In the genomic region with DNA sequence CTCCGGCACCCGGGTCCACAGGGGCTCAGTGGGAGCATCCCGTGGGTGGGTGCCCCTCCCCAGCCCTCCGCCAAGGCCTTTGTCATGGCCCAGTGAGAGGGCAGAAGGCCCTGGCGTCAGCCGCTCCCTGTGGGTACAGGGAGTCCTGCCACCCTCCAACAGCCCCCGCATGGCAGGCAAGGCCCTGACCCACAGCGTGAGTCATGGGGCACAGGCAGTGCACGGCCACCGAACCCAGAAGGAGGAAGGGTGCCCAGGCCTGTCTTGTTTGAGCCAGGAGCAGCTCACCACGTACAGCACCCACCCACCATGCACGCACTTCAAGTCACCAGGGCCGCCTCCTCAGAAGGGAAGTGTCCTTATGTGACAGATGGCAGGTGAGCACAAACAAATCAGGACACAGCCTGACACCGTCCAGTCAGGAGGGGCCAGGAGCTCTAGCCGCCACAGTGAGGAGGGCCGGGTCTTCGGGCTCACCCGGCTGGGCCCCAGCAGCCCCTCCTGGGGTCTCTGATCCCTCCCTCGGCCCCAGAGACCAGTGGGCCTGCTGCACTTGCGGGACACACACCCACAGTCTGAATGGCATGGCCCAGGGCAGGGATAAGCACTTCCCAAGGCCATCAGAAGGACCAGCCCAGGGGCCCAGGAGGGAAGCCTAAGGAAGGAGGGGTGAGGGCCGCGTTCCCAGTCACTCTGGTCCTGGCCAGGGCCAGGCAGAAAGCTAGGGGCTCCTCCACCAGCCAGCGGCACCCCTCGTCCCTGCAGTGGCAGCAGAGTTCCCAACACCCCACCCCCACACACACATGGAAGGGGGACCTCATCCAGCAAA, we compare ENCODE assay signal across 8 cellular contexts. TPM values are rescaled to one million over a fixed set of nuclear protein-coding genes. Genes with fewer than 3 reads are reported as not detected.
A peak's percentile ranks its signal among the peaks of the same experiment; 100 is the strongest.
DNase-seq lines count a peak whose midpoint lies in the region; ATAC-seq and TF ChIP-seq lines count a peak whose summit lies in the region.

No MANE protein-coding gene starts in this region.

- DNase-seq in T-helper 22 cell (ENCODE audit: low read depth) (peak; percentile 39), gastrocnemius medialis (peak; percentile 98 to 100), lower leg skin (ENCODE audit: low spot score in 2 of 2) (no peak), GM03348 (ENCODE audit: low spot score) (no peak)
- DNase-seq in central memory CD4-positive, alpha-beta T cell = peak; percentile 52

- in situ Hi-C loops in gastrocnemius medialis (cut with MboI; ENCODE audit: low sequenced_read_pairs in 4 of 4) = loop anchor here in 2 of 4 donors (25.0 kb wide), 2 partner anchors 306 to 331 kb away; partner anchors contain the start of genes MAP3K2 (in 1 of the 2) and PROC (in 1 of the 2)

- peak overlapping the region; percentile 97 to 100 (median 100) for H3K27ac ChIP-seq in gastrocnemius medialis

- intact Hi-C loops in gastrocnemius medialis (cut with DNase I; ENCODE audit: low total_unique reads) (loop anchor here (1.0 kb wide), 1 partner anchor 14 kb away; no protein-coding TSS in a partner anchor), lower leg skin (cut with DNase I; ENCODE audit: low total_unique reads) (no loop called here)

- H3K36me3 ChIP-seq in gastrocnemius medialis = no peaks in the 10 kb centered on the region

- ATAC-seq in GM18517 (IDR thresholded peaks at IDR 0.05; ENCODE audit: unreplicated experiment) (peak; percentile 35), HG02870 (IDR thresholded peaks at IDR 0.05; ENCODE audit: unreplicated experiment) (peak; percentile 32), gastrocnemius medialis (peak; percentile 20 to 46), GM18858 (IDR thresholded peaks at IDR 0.05; ENCODE audit: unreplicated experiment) (no peak)

- H3K4me3 ChIP-seq in gastrocnemius medialis (peak overlapping the region; percentile 38 to 47 (median 45)), lower leg skin (ENCODE audit: low read depth, poor library complexity, severe bottlenecking) (no peak overlapping the region)

- H3K4me1 ChIP-seq in gastrocnemius medialis = peaks cover 88 to 95% of the 10 kb centered on the region in 2 donors

- no peaks in the 10 kb centered on the region for H3K9me3 ChIP-seq in gastrocnemius medialis

- WGBS in lower leg skin, 2 donors = 80 to 84% methylated on average over 17 to 18 of the region's 24 CpGs

- H3K27me3 ChIP-seq in gastrocnemius medialis = no peaks in the 10 kb centered on the region

- TF ChIP-seq CTCF in gastrocnemius medialis (IDR thresholded peaks at IDR 0.05 in 4 of 5, conservative IDR thresholded peaks at IDR 0.05 in 1 of 5) = peak in 1 of 5 experiments; percentile 48
- TF ChIP-seq CTCF in lower leg skin (IDR thresholded peaks at IDR 0.05) = no peak

- TF ChIP-seq POLR2A in gastrocnemius medialis (IDR thresholded peaks at IDR 0.05) = peak in 1 of 2 donors; percentile 97
- no peak for TF ChIP-seq POLR2A in lower leg skin (IDR thresholded peaks at IDR 0.05)

RNA-seq across cellular contexts. Expression of gene BIN1, which starts 25.8 kb away (rescaled TPM):
- total RNA-seq in gastrocnemius medialis (1,000 to 10,000 TPM; 1,150 to 2,167 (median 1,736) TPM), lower leg skin (10 to 100 TPM in 2 of 4 donors, 1 to 10 TPM in 2; 8.4 to 18.2 (median 9.8) TPM)

Comparison
In these comparisons a context has a peak if more than half of its experiments do, and no peak if none do; other contexts are left out.
1. DNase-seq: peak in T-helper 22 cell (single experiment), central memory CD4-positive, alpha-beta T cell (single experiment) and gastrocnemius medialis (2 of 2); none in lower leg skin (0 of 2) and GM03348 (single experiment).
2. RNA of gene BIN1, which starts 25.8 kb away (total RNA-seq): 1,150 to 2,167 TPM in gastrocnemius medialis; 8.4 to 18.2 TPM in lower leg skin; every median in the first group is over 10 times any median in the second.